ENCODE assay signal across 1 cellular context in the genomic region with DNA sequence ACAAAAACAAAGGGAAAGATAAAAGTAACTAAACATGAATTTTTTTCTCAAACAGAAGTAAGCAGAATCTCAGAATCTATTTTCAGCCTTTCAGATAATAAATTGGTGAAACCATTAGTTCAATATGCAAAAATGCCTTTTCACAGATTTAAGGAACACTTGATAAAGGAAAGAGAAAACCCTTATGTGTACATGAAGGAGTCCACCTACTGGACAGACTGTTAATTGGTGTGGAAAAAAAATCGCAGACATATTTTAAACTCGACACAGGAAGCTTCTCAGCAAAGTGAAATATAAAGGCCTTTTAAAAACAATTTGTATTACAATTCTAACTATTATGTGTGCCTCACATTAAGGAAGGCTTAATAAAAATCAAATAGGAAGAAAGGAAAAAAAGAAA.
TF ChIP-seq lines count a peak whose summit lies in the region.

No MANE protein-coding gene starts in this region.

TF ChIP-seq in IMR-90, 13 proteins besides CTCF, POLR2A, EP300 and RAD21:
- TF ChIP-seq MAZ (IDR thresholded peaks at IDR 0.05; ENCODE audit: borderline replicate concordance, low read depth, low read length) (no peak), MAFK (IDR thresholded peaks at IDR 0.05; ENCODE audit: low read depth, low read length) (no peak), RCOR1 (IDR thresholded peaks at IDR 0.05; ENCODE audit: insufficient replicate concordance, low read length) (no peak), BHLHE40 (IDR thresholded peaks at IDR 0.05; ENCODE audit: low read depth, low read length) (no peak), MXI1 (IDR thresholded peaks at IDR 0.05; ENCODE audit: borderline replicate concordance, low read depth, low read length) (no peak), CEBPB (IDR thresholded peaks at IDR 0.05; ENCODE audit: low read depth, low read length) (no peak), FOS (IDR thresholded peaks at IDR 0.05; ENCODE audit: low read depth, low read length) (no peak), NFE2L2 (IDR thresholded peaks at IDR 0.05; ENCODE audit: low read depth, low read length) (no peak), SMC3 (IDR thresholded peaks at IDR 0.05; ENCODE audit: low read depth, low read length) (no peak)
- TF ChIP-seq, protein P1, sequence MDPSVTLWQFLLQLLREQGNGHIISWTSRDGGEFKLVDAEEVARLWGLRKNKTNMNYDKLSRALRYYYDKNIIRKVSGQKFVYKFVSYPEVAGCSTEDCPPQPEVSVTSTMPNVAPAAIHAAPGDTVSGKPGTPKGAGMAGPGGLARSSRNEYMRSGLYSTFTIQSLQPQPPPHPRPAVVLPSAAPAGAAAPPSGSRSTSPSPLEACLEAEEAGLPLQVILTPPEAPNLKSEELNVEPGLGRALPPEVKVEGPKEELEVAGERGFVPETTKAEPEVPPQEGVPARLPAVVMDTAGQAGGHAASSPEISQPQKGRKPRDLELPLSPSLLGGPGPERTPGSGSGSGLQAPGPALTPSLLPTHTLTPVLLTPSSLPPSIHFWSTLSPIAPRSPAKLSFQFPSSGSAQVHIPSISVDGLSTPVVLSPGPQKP (IDR thresholded peaks at IDR 0.05; ENCODE audit: borderline replicate concordance, low read depth, low read length) = no peak
